In genomic region chr5:644971-645370, GRCh38 we compare ENCODE assay signal across 17 cellular contexts.
"Had no signal": no experiment of that assay in that cellular context is flagged by ENCODE, and none has a peak within 500 bp of the region (broad histone marks: within the 10 kb centered on the region; RNA-seq: fewer than 3 reads in every experiment).

No MANE protein-coding gene starts in this region.

- DNase-seq: central memory CD4-positive, alpha-beta T cell; cortex of kidney; dorsolateral prefrontal cortex; effector CD8-positive, alpha-beta T cell; foreskin melanocyte; left colon; left ventricle myocardium superior; mesenchymal stem cell; midbrain; nephron progenitor cell; stimulated activated CD4-positive, alpha-beta T cell treated with anti-CD3 and anti-CD28 coated beads, Interleukin-15, amount 100 ng/mL, for 24 hours; stimulated activated CD4-positive, alpha-beta T cell treated with anti-CD3 and anti-CD28 coated beads, Interleukin-1b, Interleukin-23, amount 100 ng/mL, for 48 hours; stimulated activated naive CD8-positive, alpha-beta T cell treated with anti-CD3 and anti-CD28 coated beads, Interleukin-15, amount 100 ng/mL, for 72 hours; testis had no signal

- H3K4me1 ChIP-seq: tibial nerve had no signal

- H3K4me2 ChIP-seq: hepatocyte had no signal

- H3K27me3 ChIP-seq: dorsolateral prefrontal cortex, hepatocyte, testis, tibial nerve had no signal

- H3K4me3 ChIP-seq: dorsolateral prefrontal cortex, hepatocyte, lung, testis, tibial nerve had no signal

- H3K9me3 ChIP-seq: testis, tibial nerve had no signal

- H3K27ac ChIP-seq: dorsolateral prefrontal cortex, hepatocyte, testis, tibial nerve had no signal

- H2AFZ ChIP-seq: hepatocyte had no signal

- ATAC-seq: left colon; left ventricle myocardium superior; stimulated activated naive CD8-positive, alpha-beta T cell treated with anti-CD3 and anti-CD28 coated beads, Interleukin-15, amount 100 ng/mL, for 72 hours had no signal

- H3K79me2 ChIP-seq: hepatocyte had no signal
